Comparison of ENCODE assay signal across 22 cellular contexts in genomic region chr20:37542281-37542680, GRCh38. TPM values are rescaled to one million over a fixed set of nuclear protein-coding genes. Genes with fewer than 3 reads are reported as not detected.
A peak's percentile ranks its signal among the peaks of the same experiment; 100 is the strongest.
DNase-seq lines count a peak whose midpoint lies in the region; ATAC-seq and TF ChIP-seq lines count a peak whose summit lies in the region.
"Had no signal": no experiment of that assay in that cellular context is flagged by ENCODE, and none has a peak within 500 bp of the region (broad histone marks: within the 10 kb centered on the region; RNA-seq: fewer than 3 reads in every experiment).

No MANE protein-coding gene starts in this region.

- H4K91ac ChIP-seq in neuronal stem cell (ENCODE audit: low read depth, low read length, poor library complexity), result no peak overlapping the region

- no peak overlapping the region for H3K27ac Mint-ChIP-seq in effector memory CD8-positive, alpha-beta T cell
- H3K27ac Mint-ChIP-seq: CD4-positive, alpha-beta T cell; T-cell had no signal

- H3K4me1 Mint-ChIP-seq in effector memory CD8-positive, alpha-beta T cell (ENCODE audit: low read depth in 2 of 2), result no peaks in the 10 kb centered on the region
- H3K4me1 Mint-ChIP-seq: T-cell had no signal

- H3K4me3 Mint-ChIP-seq in effector memory CD8-positive, alpha-beta T cell, result no peak overlapping the region
- H3K4me3 Mint-ChIP-seq: CD4-positive, alpha-beta T cell; T-cell had no signal

- H3K79me1 ChIP-seq in neuronal stem cell (ENCODE audit: low read depth, low read length), result no peaks in the 10 kb centered on the region

- H2BK15ac ChIP-seq in neuronal stem cell (ENCODE audit: low read length), result no peak overlapping the region

- no peak overlapping the region for H3K14ac ChIP-seq in neuronal stem cell (ENCODE audit: low read length)

- no peak overlapping the region for H2BK5ac ChIP-seq in neuronal stem cell (ENCODE audit: low read length)

- no peak overlapping the region for H3K4me2 ChIP-seq in neuronal stem cell (ENCODE audit: insufficient read depth, low read length, poor library complexity, severe bottlenecking)

- ATAC-seq in upper lobe of right lung, result no peak
- ATAC-seq in effector memory CD8-positive, alpha-beta T cell (replicated peaks), result no peak
- ATAC-seq: T-cell had no signal

- H3K4me1 ChIP-seq in colonic mucosa, result peaks cover 5% of the 10 kb centered on the region
- H3K4me1 ChIP-seq in neuronal stem cell (ENCODE audit: control insufficient read depth in 2 of 2, insufficient read depth in 1 of 2, low read depth in 1 of 2, low read length in 2 of 2), result peaks cover 0 to 7% of the 10 kb centered on the region in 2 donors
- H3K4me1 ChIP-seq in upper lobe of right lung, result no peaks in the 10 kb centered on the region

- H3K27me3 ChIP-seq in colonic mucosa, result no peaks in the 10 kb centered on the region
- peaks cover 0 to 3% (median 0%) of the 10 kb centered on the region in 3 experiments for H3K27me3 ChIP-seq in neuronal stem cell (ENCODE audit: control insufficient read depth in 3 of 3, insufficient read depth in 3 of 3, low read depth in 1 of 3, low read length in 3 of 3)
- H3K27me3 ChIP-seq in upper lobe of right lung, result no peaks in the 10 kb centered on the region
- H3K27me3 ChIP-seq: transverse colon had no signal

- intact Hi-C loops in colonic mucosa (cut with DNase I), result no loop called here
- intact Hi-C loops in upper lobe of right lung (cut with DNase I), result no loop called here

- DNase-seq in ELR (ENCODE audit: low read depth), result peak; percentile 82
- DNase-seq in NCI-H146 (lab: John Stamatoyannopoulos, UW), result peak; percentile 41
- peak; percentile 62 for DNase-seq in colonic mucosa
- DNase-seq in neuronal stem cell (ENCODE audit: low spot score), result no peak
- DNase-seq in upper lobe of right lung, result no peak
- DNase-seq in effector memory CD8-positive, alpha-beta T cell, result no peak
- DNase-seq in medulla oblongata (ENCODE audit: extremely low spot score), result no peak
- DNase-seq in GM13977 (ENCODE audit: low spot score), result no peak
- DNase-seq: activated CD4-positive, alpha-beta T cell treated with anti-CD3 and anti-CD28 coated beads, Interleukin-2, amount 50 U/mL, for 4 hours; activated naive CD4-positive, alpha-beta T cell; activated T-cell treated with anti-CD3 and anti-CD28 coated beads for 4 hours; anterior cingulate cortex; CD4-positive, alpha-beta T cell; cerebellar nuclear complex; DND-41; hypothalamus; midbrain; NCI-H1436 treated with DMSO at 0.1 percent for 48 hours; NCI-H2227 treated with DMSO at 0.1 percent for 48 hours; stimulated activated naive CD4-positive, alpha-beta T cell treated with Interleukin-2 at 50 U/mL for 16 hours; T-cell; transverse colon had no signal

- WGBS in neuronal stem cell (ENCODE audit: extremely low coverage in 2 of 2, insufficient read length in 2 of 2, insufficient replicate concordance in 1 of 2), 2 donors, result no CpG with 5 or more reads among the region's 6 CpGs

- H2AK5ac ChIP-seq in neuronal stem cell (ENCODE audit: low read depth, low read length), result no peak overlapping the region

- H3K9ac ChIP-seq in colonic mucosa (ENCODE audit: low read depth in 2 of 2, low read length in 2 of 2) (no peak overlapping the region), neuronal stem cell (ENCODE audit: low read depth, low read length, poor library complexity) (no peak overlapping the region)

- H3K18ac ChIP-seq in neuronal stem cell (ENCODE audit: low read length), result no peak overlapping the region

- no peak overlapping the region for H3K4ac ChIP-seq in neuronal stem cell (ENCODE audit: low read length)

- H3K9me3 ChIP-seq in colonic mucosa (no peaks in the 10 kb centered on the region), neuronal stem cell (replicated peaks in 1 of 2; ENCODE audit: control insufficient read depth in 2 of 2, insufficient read depth in 1 of 2, low read depth in 1 of 2, low read length in 2 of 2) (no peaks in the 10 kb centered on the region), upper lobe of right lung (no peaks in the 10 kb centered on the region)
- H3K9me3 ChIP-seq: transverse colon had no signal

- no peak overlapping the region for H2BK12ac ChIP-seq in neuronal stem cell (ENCODE audit: low read length)

- TF ChIP-seq CTCF in colonic mucosa (IDR thresholded peaks at IDR 0.05) (no peak), upper lobe of right lung (IDR thresholded peaks at IDR 0.05) (no peak), GM13977 (IDR thresholded peaks at IDR 0.05; ENCODE audit: extremely low read depth, insufficient read depth, missing control alignments) (no peak)

- H2AFZ ChIP-seq in neuronal stem cell (ENCODE audit: low read length), result peak overlapping the region; percentile 81

- H3K4me3 ChIP-seq in colonic mucosa (no peak overlapping the region), neuronal stem cell (ENCODE audit: low read length in 2 of 2) (no peak overlapping the region), upper lobe of right lung (no peak overlapping the region)
- H3K4me3 ChIP-seq: transverse colon had no signal

- no peaks in the 10 kb centered on the region for H3K9me3 Mint-ChIP-seq in effector memory CD8-positive, alpha-beta T cell
- H3K9me3 Mint-ChIP-seq: CD4-positive, alpha-beta T cell; T-cell had no signal

- H3K36me3 Mint-ChIP-seq in effector memory CD8-positive, alpha-beta T cell (ENCODE audit: insufficient read depth), result no peaks in the 10 kb centered on the region
- H3K36me3 Mint-ChIP-seq: T-cell had no signal

- H2BK120ac ChIP-seq in neuronal stem cell (ENCODE audit: low read depth, low read length), result no peak overlapping the region

- H3K36me3 ChIP-seq in colonic mucosa, result no peaks in the 10 kb centered on the region
- H3K36me3 ChIP-seq in neuronal stem cell (replicated peaks in 1 of 2; ENCODE audit: control insufficient read depth in 2 of 2, insufficient read depth in 2 of 2, low read length in 2 of 2), result no peaks in the 10 kb centered on the region
- H3K36me3 ChIP-seq in upper lobe of right lung, result no peaks in the 10 kb centered on the region
- H3K36me3 ChIP-seq: transverse colon had no signal

- peak overlapping the region; percentile 52 for H3K27ac ChIP-seq in colonic mucosa
- H3K27ac ChIP-seq in neuronal stem cell (replicated peaks; ENCODE audit: low read length), result no peak overlapping the region
- no peak overlapping the region for H3K27ac ChIP-seq in upper lobe of right lung

- H4K8ac ChIP-seq in neuronal stem cell (ENCODE audit: low read depth, low read length), result no peak overlapping the region

- no peak overlapping the region for H3K23ac ChIP-seq in neuronal stem cell (ENCODE audit: low read depth, low read length, poor library complexity)

- peaks cover 0 to 35% of the 10 kb centered on the region in 2 donors for H3K27me3 Mint-ChIP-seq in effector memory CD8-positive, alpha-beta T cell

- in situ Hi-C loops in GM13977 (cut with MboI; ENCODE audit: low pct_unique_long_range_greater_than_20kb, low sequenced_read_pairs, unreplicated experiment), result no loop called here

RNA-seq across cellular contexts. Expression of gene BLCAP, which starts 14.6 kb away (rescaled TPM):
- 100 to 1,000 TPM in 1 of 2 donors, 10 to 100 TPM in 1; 87.2 to 103 TPM for total RNA-seq in colonic mucosa
- 49.1 TPM for polyA plus RNA-seq in neuronal stem cell (2013, experiment 1 of 2)
- polyA plus RNA-seq in neuronal stem cell (2013, experiment 2 of 2), result 48.5 TPM
- 74.8 TPM for total RNA-seq in upper lobe of right lung

RNA-seq across cellular contexts. Expression of gene NNAT, which starts 21.2 kb away (rescaled TPM):
- total RNA-seq in colonic mucosa (1 to 10 TPM in 1 of 2 donors, not detected in 1; 3.3 TPM), upper lobe of right lung (0.43 TPM)
- 549 TPM for polyA plus RNA-seq in neuronal stem cell (2013, experiment 1 of 2)
- 523 TPM for polyA plus RNA-seq in neuronal stem cell (2013, experiment 2 of 2)
- total RNA-seq: CD4-positive, alpha-beta T cell had no signal

Comparison
In these comparisons a context has a peak if more than half of its experiments do, and no peak if none do; other contexts are left out.
1. DNase-seq: peak in ELR (single experiment), NCI-H146 (single experiment) and colonic mucosa (single experiment); none in neuronal stem cell (single experiment), upper lobe of right lung (single experiment), effector memory CD8-positive, alpha-beta T cell (0 of 3), medulla oblongata (single experiment) and GM13977 (single experiment).